Comparison of ENCODE assay signal across 9 cellular contexts in the genomic region with DNA sequence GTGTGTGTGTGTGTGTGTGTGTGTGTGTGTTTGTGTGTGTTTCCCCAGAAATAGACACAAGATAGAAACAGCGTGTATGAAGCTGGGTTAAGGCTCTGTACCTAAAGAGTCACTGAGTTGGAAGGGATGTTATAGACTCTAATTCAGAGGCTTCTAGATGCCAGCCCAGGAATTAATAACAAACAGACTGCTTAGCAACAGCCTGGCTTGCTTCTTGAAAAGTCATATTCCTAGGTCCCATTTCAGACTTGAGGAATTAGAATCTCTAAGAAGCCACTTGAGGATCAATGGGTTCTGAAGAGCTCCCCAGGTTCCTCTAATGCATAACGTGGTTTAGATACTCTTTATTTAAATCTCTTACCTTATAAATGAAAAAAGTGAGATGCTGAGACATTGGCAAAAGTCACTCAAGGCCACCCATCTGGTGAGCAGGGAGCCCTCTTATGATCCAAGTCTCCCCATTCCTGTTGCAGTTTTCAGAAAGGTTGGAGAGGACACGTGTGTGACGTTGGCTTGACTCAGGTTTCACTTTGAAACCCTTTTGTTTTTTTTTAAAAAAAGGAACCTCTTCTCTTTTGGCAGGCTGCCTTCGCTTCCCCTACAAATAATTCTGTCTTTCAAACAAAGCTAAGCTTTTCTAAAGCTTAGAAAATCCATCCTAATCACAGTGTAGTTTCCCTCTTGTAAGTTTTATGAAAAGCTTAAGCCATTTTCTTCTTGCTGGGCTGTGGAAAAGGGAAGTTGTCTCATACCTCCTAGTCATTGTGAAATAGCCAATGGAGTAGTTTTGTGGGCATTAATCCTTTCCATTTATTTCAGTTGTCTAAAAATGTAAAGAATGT.
A peak's percentile ranks its signal among the peaks of the same experiment; 100 is the strongest.
DNase-seq lines count a peak whose midpoint lies in the region; ATAC-seq lines count a peak whose summit lies in the region.
"Had no signal": no experiment of that assay in that cellular context is flagged by ENCODE, and none has a peak within 500 bp of the region (broad histone marks: within the 10 kb centered on the region; RNA-seq: fewer than 3 reads in every experiment).

No MANE protein-coding gene starts in this region.

- POLR2A ChIA-PET in naive thymus-derived CD8-positive, alpha-beta T cell (lab: Charles Lee) = no interaction called here

- peaks cover 9% of the 10 kb centered on the region for H3K4me1 Mint-ChIP-seq in activated naive CD8-positive, alpha-beta T cell treated with anti-CD3 and anti-CD28 coated beads, Interleukin-2, amount 50 U/mL, for 24 hours
- H3K4me1 Mint-ChIP-seq in naive thymus-derived CD8-positive, alpha-beta T cell = peaks cover 9 to 14% (median 11%) of the 10 kb centered on the region in 4 donors

- no peaks in the 10 kb centered on the region for H3K27me3 Mint-ChIP-seq in activated naive CD8-positive, alpha-beta T cell treated with anti-CD3 and anti-CD28 coated beads, Interleukin-2, amount 50 U/mL, for 24 hours
- no peaks in the 10 kb centered on the region for H3K27me3 Mint-ChIP-seq in naive thymus-derived CD8-positive, alpha-beta T cell

- no peak overlapping the region for H3K4me3 Mint-ChIP-seq in activated naive CD8-positive, alpha-beta T cell treated with anti-CD3 and anti-CD28 coated beads, Interleukin-2, amount 50 U/mL, for 24 hours
- H3K4me3 Mint-ChIP-seq in naive thymus-derived CD8-positive, alpha-beta T cell = peak overlapping the region in 9 of 10 donors; percentile 25 to 69 (median 44)

- no peak for ATAC-seq in activated naive CD8-positive, alpha-beta T cell treated with anti-CD3 and anti-CD28 coated beads, Interleukin-2, amount 50 U/mL, for 24 hours
- ATAC-seq in naive thymus-derived CD8-positive, alpha-beta T cell = no peak
- ATAC-seq in HG02678 (IDR thresholded peaks at IDR 0.05; ENCODE audit: unreplicated experiment) (no peak), HG02571 (IDR thresholded peaks at IDR 0.05; ENCODE audit: unreplicated experiment) (no peak)

- peak overlapping the region; percentile 23 for H3K27ac Mint-ChIP-seq in activated naive CD8-positive, alpha-beta T cell treated with anti-CD3 and anti-CD28 coated beads, Interleukin-2, amount 50 U/mL, for 24 hours
- peak overlapping the region in 5 of 10 donors; percentile 13 to 66 (median 49) for H3K27ac Mint-ChIP-seq in naive thymus-derived CD8-positive, alpha-beta T cell

- H3K9me3 Mint-ChIP-seq in activated naive CD8-positive, alpha-beta T cell treated with anti-CD3 and anti-CD28 coated beads, Interleukin-2, amount 50 U/mL, for 24 hours = peaks cover 7% of the 10 kb centered on the region
- peaks cover 0 to 8% (median 5%) of the 10 kb centered on the region in 9 donors for H3K9me3 Mint-ChIP-seq in naive thymus-derived CD8-positive, alpha-beta T cell

- DNase-seq in GM03348 (ENCODE audit: low spot score) (peak; percentile 46), NCI-H2029 (lab: John Stamatoyannopoulos, UW) (peak; percentile 54), cerebellar nuclear complex (lab: John Stamatoyannopoulos, UW) (no peak)
- DNase-seq in activated naive CD8-positive, alpha-beta T cell treated with anti-CD3 and anti-CD28 coated beads, Interleukin-2, amount 50 U/mL, for 24 hours = no peak
- DNase-seq in naive thymus-derived CD8-positive, alpha-beta T cell = peak in 2 of 10 donors; percentile 2 to 23
- DNase-seq in activated effector memory CD4-positive, alpha-beta T cell treated with anti-CD3 and anti-CD28 coated beads, Interleukin-2, amount 50 U/mL, for 16 hours = no peak
- DNase-seq: effector CD8-positive, alpha-beta T cell had no signal

- H3K36me3 Mint-ChIP-seq in activated naive CD8-positive, alpha-beta T cell treated with anti-CD3 and anti-CD28 coated beads, Interleukin-2, amount 50 U/mL, for 24 hours (ENCODE audit: low read depth) = peaks cover 3% of the 10 kb centered on the region
- peaks cover 0 to 4% (median 0%) of the 10 kb centered on the region in 3 donors for H3K36me3 Mint-ChIP-seq in naive thymus-derived CD8-positive, alpha-beta T cell

Comparison
In these comparisons a context has a peak if more than half of its experiments do, and no peak if none do; other contexts are left out.
1. DNase-seq: peak in GM03348 (single experiment) and NCI-H2029 (single experiment); none in activated naive CD8-positive, alpha-beta T cell treated with anti-CD3 and anti-CD28 coated beads, Interleukin-2, amount 50 U/mL, for 24 hours (single experiment), activated effector memory CD4-positive, alpha-beta T cell treated with anti-CD3 and anti-CD28 coated beads, Interleukin-2, amount 50 U/mL, for 16 hours (single experiment) and cerebellar nuclear complex (0 of 2).